In the genomic region with DNA sequence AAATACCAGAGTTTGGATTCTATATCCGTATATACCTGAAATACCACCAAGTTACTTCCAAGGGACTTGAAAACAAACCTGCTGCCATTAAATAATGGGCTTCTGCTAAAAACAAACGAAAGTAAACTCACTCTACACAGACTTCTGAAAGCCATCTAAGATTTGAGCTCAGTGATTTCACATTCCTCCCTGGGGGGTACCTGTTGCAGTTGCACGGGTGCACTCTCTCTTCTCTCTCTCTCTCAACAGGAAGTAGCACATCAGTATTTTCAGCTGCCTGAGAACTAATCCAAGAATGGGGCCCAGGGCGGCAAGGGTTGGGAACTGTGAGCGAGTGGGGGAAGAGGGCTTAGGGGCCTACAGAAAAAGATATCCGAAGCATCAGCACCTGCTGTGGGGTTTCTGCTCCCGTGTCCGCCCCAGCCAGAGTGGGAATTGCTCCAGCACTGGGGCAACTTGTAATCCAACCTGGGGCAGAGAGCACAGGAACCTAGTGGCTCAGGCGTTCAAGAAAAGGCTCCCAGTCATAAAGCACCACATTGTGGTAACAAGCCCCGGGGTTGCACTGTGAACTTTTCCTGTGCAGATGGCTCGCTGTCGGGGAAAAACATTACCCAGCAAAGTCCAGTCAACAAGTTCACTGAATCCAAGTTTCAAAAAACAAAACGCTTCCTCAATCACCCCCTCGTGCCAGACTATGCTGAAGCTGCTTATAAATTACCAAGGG, we compare ENCODE assay signal across 8 cellular contexts.
DNase-seq lines count a peak whose midpoint lies in the region; ATAC-seq, FAIRE-seq and TF ChIP-seq lines count a peak whose summit lies in the region.

No MANE protein-coding gene starts in this region.

- no peak for TF ChIP-seq EP300 in ovary (IDR thresholded peaks at IDR 0.05)

- WGBS in ovary, 3 donors: 58 to 72% (median 66%) methylated on average over 14 of the region's 14 CpGs

- H3K9me3 Mint-ChIP-seq in Caco-2 (ENCODE audit: unreplicated experiment): no peaks in the 10 kb centered on the region
- H3K9me3 Mint-ChIP-seq in effector memory CD8-positive, alpha-beta T cell: no peaks in the 10 kb centered on the region
- H3K9me3 Mint-ChIP-seq in natural killer cell: no peaks in the 10 kb centered on the region

- H3K27me3 ChIP-seq in Caco-2 (replicated peaks; ENCODE audit: control insufficient read depth, insufficient read depth, low read length): no peaks in the 10 kb centered on the region
- no peaks in the 10 kb centered on the region for H3K27me3 ChIP-seq in SJCRH30
- H3K27me3 ChIP-seq in ovary: no peaks in the 10 kb centered on the region

- DNase-seq in Caco-2: no peak
- peak; percentile 52 for DNase-seq in GM19239 (ENCODE audit: insufficient read length, low spot score)
- peak; percentile 83 to 94 for DNase-seq in SJCRH30
- peak; percentile 21 to 47 (median 25) for DNase-seq in effector memory CD8-positive, alpha-beta T cell
- peak; percentile 35 for DNase-seq in natural killer cell
- no peak for DNase-seq in ovary
- no peak for DNase-seq in NCI-H1417 treated with DMSO at 0.1 percent for 48 hours (lab: John Stamatoyannopoulos, UW)

- H3K27me3 Mint-ChIP-seq in Caco-2 (ENCODE audit: insufficient read depth, unreplicated experiment): peaks cover 2% of the 10 kb centered on the region
- peaks cover 0 to 5% of the 10 kb centered on the region in 2 donors for H3K27me3 Mint-ChIP-seq in effector memory CD8-positive, alpha-beta T cell
- H3K27me3 Mint-ChIP-seq in natural killer cell (ENCODE audit: low read depth in 2 of 2): peaks cover 0 to 2% of the 10 kb centered on the region in 2 donors

- ATAC-seq in HG03159 (IDR thresholded peaks at IDR 0.05; ENCODE audit: unreplicated experiment) (peak; percentile 88), natural killer cell (peak; percentile 62 to 66 (median 64))
- ATAC-seq in effector memory CD8-positive, alpha-beta T cell (replicated peaks): peak; percentile 66

- POLR2A ChIA-PET in Caco-2 (lab: Charles Lee): no interaction called here

- H3K36me3 ChIP-seq in Caco-2 (ENCODE audit: control insufficient read depth, insufficient read depth, low read length): no peaks in the 10 kb centered on the region
- no peaks in the 10 kb centered on the region for H3K36me3 ChIP-seq in SJCRH30
- no peaks in the 10 kb centered on the region for H3K36me3 ChIP-seq in ovary

- H3K27ac Mint-ChIP-seq in Caco-2 (ENCODE audit: unreplicated experiment) (no peak overlapping the region), natural killer cell (peak overlapping the region; percentile 88 to 90)
- H3K27ac Mint-ChIP-seq in effector memory CD8-positive, alpha-beta T cell: peak overlapping the region; percentile 89 to 96

- BruUV-seq in Caco-2 (replicated peaks; lab: Mats Ljungman, UMichigan): no TSS peak

- FAIRE-seq in GM19239 (lab: Jason Lieb, UNC): peak; percentile 99

- H3K4me1 Mint-ChIP-seq in Caco-2 (ENCODE audit: low read depth, unreplicated experiment) (peaks cover 13% of the 10 kb centered on the region), natural killer cell (peaks cover 17 to 25% of the 10 kb centered on the region in 2 donors)
- peaks cover 14 to 23% of the 10 kb centered on the region in 2 donors for H3K4me1 Mint-ChIP-seq in effector memory CD8-positive, alpha-beta T cell (ENCODE audit: low read depth in 2 of 2)

- intact Hi-C loops in Caco-2 (cut with micrococcal nuclease; ENCODE audit: unreplicated experiment) (loop anchor here (2.0 to 10.0 kb wide), 4 partner anchors 28 to 466 kb away; no protein-coding TSS in a partner anchor), natural killer cell (cut with micrococcal nuclease) (loop anchor here (1.0 to 5.0 kb wide), 5 partner anchors 96 to 324 kb away; no protein-coding TSS in a partner anchor), ovary (cut with DNase I) (no loop called here)

- CTCF ChIA-PET in Caco-2 (lab: Charles Lee): interaction anchor here (1.4 kb wide), 1 partner anchor 466 kb away, joined by 4 read pairs; no protein-coding TSS in a partner anchor

- no peaks in the 10 kb centered on the region for H3K36me3 Mint-ChIP-seq in Caco-2 (ENCODE audit: insufficient read depth, unreplicated experiment)
- no peaks in the 10 kb centered on the region for H3K36me3 Mint-ChIP-seq in effector memory CD8-positive, alpha-beta T cell (ENCODE audit: insufficient read depth)
- H3K36me3 Mint-ChIP-seq in natural killer cell: no peaks in the 10 kb centered on the region

- H3K9me3 ChIP-seq in Caco-2: no peaks in the 10 kb centered on the region
- no peaks in the 10 kb centered on the region for H3K9me3 ChIP-seq in SJCRH30 (replicated peaks)
- no peaks in the 10 kb centered on the region for H3K9me3 ChIP-seq in ovary

- H3K4me3 ChIP-seq in Caco-2 (ENCODE audit: low read depth, low read length) (no peak overlapping the region), SJCRH30 (peak overlapping the region; percentile 54), ovary (no peak overlapping the region)

- no peak for TF ChIP-seq POLR2A in ovary (IDR thresholded peaks at IDR 0.05)

- H3K4me1 ChIP-seq in Caco-2 (peaks cover 10% of the 10 kb centered on the region), SJCRH30 (peaks cover 60% of the 10 kb centered on the region), ovary (ENCODE audit: insufficient read depth) (peaks cover 5% of the 10 kb centered on the region)

- TF ChIP-seq CTCF in Caco-2 (IDR thresholded peaks at IDR 0.05; ENCODE audit: insufficient read depth in 1 of 2, low read depth in 1 of 2, low read length in 1 of 2, severe bottlenecking in 1 of 2, unreplicated experiment in 1 of 2): no peak
- no peak for TF ChIP-seq CTCF in natural killer cell (IDR thresholded peaks at IDR 0.05)
- TF ChIP-seq CTCF in ovary (IDR thresholded peaks at IDR 0.05): no peak

- H3K4me3 Mint-ChIP-seq in Caco-2 (ENCODE audit: unreplicated experiment) (peak overlapping the region; percentile 70), natural killer cell (peak overlapping the region; percentile 80)
- H3K4me3 Mint-ChIP-seq in effector memory CD8-positive, alpha-beta T cell: peak overlapping the region; percentile 77 to 80

- H3K27ac ChIP-seq in SJCRH30 (peak overlapping the region; percentile 76), ovary (no peak overlapping the region)

Comparison
In these comparisons a context has a peak if more than half of its experiments do, and no peak if none do; other contexts are left out.
1. DNase-seq: peak in GM19239 (single experiment), SJCRH30 (2 of 2), effector memory CD8-positive, alpha-beta T cell (3 of 3) and natural killer cell (single experiment); none in Caco-2 (0 of 2), ovary (0 of 5) and NCI-H1417 treated with DMSO at 0.1 percent for 48 hours (single experiment).
2. intact Hi-C loops: an anchor here in Caco-2 (2.0 to 10.0 kb wide) and natural killer cell (1.0 to 5.0 kb wide); none called in ovary.
3. Peak in every context shown above with its lines, with median percentiles within 50 percentile points of each other: H3K4me3 Mint-ChIP-seq and ATAC-seq.